8 cellular contexts compared by ENCODE assay signal in genomic region chr22:32474635-32475427, GRCh38. TPM values are rescaled to one million over a fixed set of nuclear protein-coding genes. Genes with fewer than 3 reads are reported as not detected.
DNase-seq lines count a peak whose midpoint lies in the region; ATAC-seq lines count a peak whose summit lies in the region.

Gene FBXO7 (plus strand): TSS chr22:32474811. CDS start chr22:32475003, 192 bp downstream.

- peak within 1 kb of the TSS; percentile 93 for H3K4me3 Mint-ChIP-seq in activated T-helper 1 cell treated with anti-CD3 and anti-CD28 coated beads, Interleukin-12 subunit alpha, Interleukin-12 subunit beta, Interleukin-2, Interleukin-4 antibody, amounts not matched to agents 30 ng/mL and 10 ng/mL and 1 ng/mL, durations not matched to agents 14 hours and 24 hours and 36 hours
- peak within 1 kb of the TSS; percentile 84 to 97 (median 94) for H3K4me3 Mint-ChIP-seq in naive B cell
- H3K4me3 Mint-ChIP-seq in stimulated activated memory B cell treated with anti-CD40 and anti-IgM and Interleukin-4, amounts not matched to agents 10 μg/mL and 1 μg/mL and 100 μg/mL, for 72 hours: peak within 1 kb of the TSS; percentile 93

- ATAC-seq in GM21723 (IDR thresholded peaks at IDR 0.05; ENCODE audit: unreplicated experiment) (peak; percentile 62), naive B cell (ENCODE audit: low read depth in 2 of 2) (peak; percentile 82 to 84)
- peak; percentile 91 for ATAC-seq in stimulated activated memory B cell treated with anti-CD40 and anti-IgM and Interleukin-4, amounts not matched to agents 10 μg/mL and 1 μg/mL and 100 μg/mL, for 72 hours

- peaks cover 8% of the 10 kb centered on the region for H3K27me3 Mint-ChIP-seq in activated T-helper 1 cell treated with anti-CD3 and anti-CD28 coated beads, Interleukin-12 subunit alpha, Interleukin-12 subunit beta, Interleukin-2, Interleukin-4 antibody, amounts not matched to agents 30 ng/mL and 10 ng/mL and 1 ng/mL, durations not matched to agents 14 hours and 24 hours and 36 hours (ENCODE audit: insufficient read depth)
- no peaks in the 10 kb centered on the region for H3K27me3 Mint-ChIP-seq in naive B cell
- H3K27me3 Mint-ChIP-seq in stimulated activated memory B cell treated with anti-CD40 and anti-IgM and Interleukin-4, amounts not matched to agents 10 μg/mL and 1 μg/mL and 100 μg/mL, for 72 hours: no peaks in the 10 kb centered on the region

- peak; percentile 63 for DNase-seq in DMS79 treated with DMSO at 0.1 percent for 48 hours (lab: John Stamatoyannopoulos, UW)
- DNase-seq in RPMI7951 (ENCODE audit: low read depth): peak; percentile 88
- DNase-seq in activated T-helper 1 cell treated with anti-CD3 and anti-CD28 coated beads, Interleukin-12 subunit alpha, Interleukin-12 subunit beta, Interleukin-2, Interleukin-4 antibody, amounts not matched to agents 30 ng/mL and 10 ng/mL and 1 ng/mL, durations not matched to agents 14 hours and 24 hours and 36 hours (ENCODE audit: low spot score): peak; percentile 82
- peak; percentile 93 for DNase-seq in fibroblast of gingiva (ENCODE audit: low read depth)
- peak; percentile 88 for DNase-seq in naive B cell

- peaks cover 4% of the 10 kb centered on the region for H3K36me3 Mint-ChIP-seq in activated T-helper 1 cell treated with anti-CD3 and anti-CD28 coated beads, Interleukin-12 subunit alpha, Interleukin-12 subunit beta, Interleukin-2, Interleukin-4 antibody, amounts not matched to agents 30 ng/mL and 10 ng/mL and 1 ng/mL, durations not matched to agents 14 hours and 24 hours and 36 hours (ENCODE audit: low read depth)
- H3K36me3 Mint-ChIP-seq in naive B cell: peaks cover 2% of the 10 kb centered on the region in 2 donors
- H3K36me3 Mint-ChIP-seq in stimulated activated memory B cell treated with anti-CD40 and anti-IgM and Interleukin-4, amounts not matched to agents 10 μg/mL and 1 μg/mL and 100 μg/mL, for 72 hours: peaks cover 3% of the 10 kb centered on the region

- peak within 1 kb of the TSS; percentile 91 for H3K27ac ChIP-seq in KOPT-K1 (ENCODE audit: low read depth, low read length, poor library complexity, severe bottlenecking)

- H3K9me3 ChIP-seq in KOPT-K1 (ENCODE audit: insufficient read depth, low read length, poor library complexity, severe bottlenecking): no peaks in the 10 kb centered on the region

- peaks cover 11% of the 10 kb centered on the region for H3K36me3 ChIP-seq in KOPT-K1 (ENCODE audit: insufficient read depth, low read length)

- no peaks in the 10 kb centered on the region for H3K9me3 Mint-ChIP-seq in activated T-helper 1 cell treated with anti-CD3 and anti-CD28 coated beads, Interleukin-12 subunit alpha, Interleukin-12 subunit beta, Interleukin-2, Interleukin-4 antibody, amounts not matched to agents 30 ng/mL and 10 ng/mL and 1 ng/mL, durations not matched to agents 14 hours and 24 hours and 36 hours
- H3K9me3 Mint-ChIP-seq in naive B cell: no peaks in the 10 kb centered on the region
- no peaks in the 10 kb centered on the region for H3K9me3 Mint-ChIP-seq in stimulated activated memory B cell treated with anti-CD40 and anti-IgM and Interleukin-4, amounts not matched to agents 10 μg/mL and 1 μg/mL and 100 μg/mL, for 72 hours

- peak within 1 kb of the TSS; percentile 93 for H3K27ac Mint-ChIP-seq in activated T-helper 1 cell treated with anti-CD3 and anti-CD28 coated beads, Interleukin-12 subunit alpha, Interleukin-12 subunit beta, Interleukin-2, Interleukin-4 antibody, amounts not matched to agents 30 ng/mL and 10 ng/mL and 1 ng/mL, durations not matched to agents 14 hours and 24 hours and 36 hours
- H3K27ac Mint-ChIP-seq in naive B cell: peak within 1 kb of the TSS; percentile 80 to 98 (median 92)
- peak within 1 kb of the TSS; percentile 93 for H3K27ac Mint-ChIP-seq in stimulated activated memory B cell treated with anti-CD40 and anti-IgM and Interleukin-4, amounts not matched to agents 10 μg/mL and 1 μg/mL and 100 μg/mL, for 72 hours

- intact Hi-C loops in activated T-helper 1 cell treated with anti-CD3 and anti-CD28 coated beads, Interleukin-12 subunit alpha, Interleukin-12 subunit beta, Interleukin-2, Interleukin-4 antibody, amounts not matched to agents 30 ng/mL and 10 ng/mL and 1 ng/mL, durations not matched to agents 14 hours and 24 hours and 36 hours (cut with micrococcal nuclease): loop anchor here (1.0 to 10.0 kb wide), 5 partner anchors 8 to 813 kb away; partner anchors contain the start of genes DEPDC5, PISD, PRR14L and RFPL2

- H3K4me1 Mint-ChIP-seq in activated T-helper 1 cell treated with anti-CD3 and anti-CD28 coated beads, Interleukin-12 subunit alpha, Interleukin-12 subunit beta, Interleukin-2, Interleukin-4 antibody, amounts not matched to agents 30 ng/mL and 10 ng/mL and 1 ng/mL, durations not matched to agents 14 hours and 24 hours and 36 hours (ENCODE audit: low read depth): peaks cover 33% of the 10 kb centered on the region
- peaks cover 19 to 25% (median 19%) of the 10 kb centered on the region in 3 donors for H3K4me1 Mint-ChIP-seq in naive B cell
- peaks cover 22% of the 10 kb centered on the region for H3K4me1 Mint-ChIP-seq in stimulated activated memory B cell treated with anti-CD40 and anti-IgM and Interleukin-4, amounts not matched to agents 10 μg/mL and 1 μg/mL and 100 μg/mL, for 72 hours

RNA-seq across cellular contexts. Expression of gene FBXO7, which starts in this region (rescaled TPM):
- 104 and 136 TPM in 2 replicates for total RNA-seq in RPMI7951 (2014; rRNA removed; shearing (Covaris generic))
- 92.3 and 97.8 TPM in 2 replicates for total RNA-seq in activated T-helper 1 cell treated with anti-CD3 and anti-CD28 coated beads, Interleukin-12 subunit alpha, Interleukin-12 subunit beta, Interleukin-2, Interleukin-4 antibody, amounts not matched to agents 30 ng/mL and 10 ng/mL and 1 ng/mL, durations not matched to agents 14 hours and 24 hours and 36 hours
- polyA plus RNA-seq in naive B cell (ENCODE audit: low read depth in 6 of 6): 100 to 1,000 TPM; 141 to 196 (median 160) TPM

Comparison
In these comparisons a context has a peak if more than half of its experiments do, and no peak if none do; other contexts are left out.
1. Peak in every context shown above with its lines: DNase-seq, ATAC-seq and H3K27ac ChIP-seq.